ENCODE assay signal across 22 cellular contexts in genomic region chr4:110612631-110613269, GRCh38. TPM values are rescaled to one million over a fixed set of nuclear protein-coding genes. Genes with fewer than 3 reads are reported as not detected.
DNase-seq lines count a peak whose midpoint lies in the region; ATAC-seq, FAIRE-seq and TF ChIP-seq lines count a peak whose summit lies in the region.
"Had no signal": no experiment of that assay in that cellular context is flagged by ENCODE, and none has a peak within 500 bp of the region (broad histone marks: within the 10 kb centered on the region; RNA-seq: fewer than 3 reads in every experiment).

No MANE protein-coding gene starts in this region.

- H3K4me1 Mint-ChIP-seq in astrocyte (ENCODE audit: low read depth, unreplicated experiment), result peaks cover 12% of the 10 kb centered on the region
- peaks cover 27% of the 10 kb centered on the region for H3K4me1 Mint-ChIP-seq in stimulated activated naive CD8-positive, alpha-beta T cell treated with anti-CD3 and anti-CD28 coated beads, Interleukin-15, amount 100 ng/mL, for 72 hours
- peaks cover 4% of the 10 kb centered on the region for H3K4me1 Mint-ChIP-seq in glutamatergic neuron (ENCODE audit: low read depth, unreplicated experiment)

- peaks cover 4% of the 10 kb centered on the region for H3K4me1 ChIP-seq in astrocyte (ENCODE audit: insufficient read depth, low read length)
- no peaks in the 10 kb centered on the region for H3K4me1 ChIP-seq in osteoblast (ENCODE audit: insufficient read depth, low read length)
- H3K4me1 ChIP-seq: SJCRH30 had no signal

- H3K36me3 ChIP-seq in astrocyte (ENCODE audit: insufficient read depth, low read length) (no peaks in the 10 kb centered on the region), osteoblast (ENCODE audit: insufficient read depth, low read length) (no peaks in the 10 kb centered on the region)

- DNase-seq in GM13977 (ENCODE audit: low spot score), result peak; percentile 16
- no peak for DNase-seq in astrocyte (ENCODE audit: low read depth)
- peak; percentile 75 for DNase-seq in iris pigment epithelial cell (ENCODE audit: low read depth)
- peak; percentile 54 for DNase-seq in osteoblast (ENCODE audit: insufficient read length, low spot score, missing footprints)
- no peak for DNase-seq in stimulated activated naive CD8-positive, alpha-beta T cell treated with anti-CD3 and anti-CD28 coated beads, Interleukin-15, amount 100 ng/mL, for 72 hours
- DNase-seq in NCI-H187 (lab: John Stamatoyannopoulos, UW), result no peak
- no peak for DNase-seq in glutamatergic neuron
- DNase-seq in substantia nigra (lab: John Stamatoyannopoulos, UW), result no peak
- DNase-seq: ACHN; CD4-positive, alpha-beta memory T cell; DMS79 treated with DMSO at 0.1 percent for 48 hours; GDM1; NCI-H1417 treated with DMSO at 0.1 percent for 48 hours; NCI-H2029 treated with DMSO at 0.1 percent for 48 hours; NCI-H524 treated with DMSO at 0.1 percent for 48 hours; OCI-M1; SJCRH30 had no signal

- no peak for TF ChIP-seq CTCF in GM13977 (IDR thresholded peaks at IDR 0.05; ENCODE audit: extremely low read depth, insufficient read depth, missing control alignments)
- TF ChIP-seq CTCF in astrocyte (IDR thresholded peaks at IDR 0.05; ENCODE audit: insufficient read depth, low read depth, low read length), result no peak
- no peak for TF ChIP-seq CTCF in osteoblast (IDR thresholded peaks at IDR 0.05; ENCODE audit: extremely low read depth, low read depth, low read length)
- no peak for TF ChIP-seq CTCF in glutamatergic neuron (IDR thresholded peaks at IDR 0.05; ENCODE audit: partially characterized antibody, unreplicated experiment)

- H3K27ac Mint-ChIP-seq in astrocyte (ENCODE audit: unreplicated experiment) (peak overlapping the region; percentile 58), glutamatergic neuron (ENCODE audit: unreplicated experiment) (no peak overlapping the region)
- H3K27ac Mint-ChIP-seq in stimulated activated naive CD8-positive, alpha-beta T cell treated with anti-CD3 and anti-CD28 coated beads, Interleukin-15, amount 100 ng/mL, for 72 hours, result no peak overlapping the region
- H3K27ac Mint-ChIP-seq: B cell had no signal

- H3K4me3 ChIP-seq in astrocyte (ENCODE audit: insufficient read depth, low read depth, low read length) (no peak overlapping the region), osteoblast (ENCODE audit: insufficient read depth, low read length) (no peak overlapping the region)
- H3K4me3 ChIP-seq: SJCRH30 had no signal

- no peak overlapping the region for H3K4me3 Mint-ChIP-seq in astrocyte (ENCODE audit: unreplicated experiment)
- H3K4me3 Mint-ChIP-seq in stimulated activated naive CD8-positive, alpha-beta T cell treated with anti-CD3 and anti-CD28 coated beads, Interleukin-15, amount 100 ng/mL, for 72 hours, result no peak overlapping the region
- no peak overlapping the region for H3K4me3 Mint-ChIP-seq in glutamatergic neuron (ENCODE audit: unreplicated experiment)
- H3K4me3 Mint-ChIP-seq: B cell; CD4-positive, alpha-beta memory T cell had no signal

- H3K27me3 ChIP-seq in astrocyte (ENCODE audit: insufficient read depth, low read length), result peaks cover 95% of the 10 kb centered on the region
- H3K27me3 ChIP-seq in osteoblast (ENCODE audit: insufficient read depth, low read length), result peaks cover 100% of the 10 kb centered on the region
- H3K27me3 ChIP-seq: SJCRH30 had no signal

- H3K9me3 Mint-ChIP-seq in astrocyte (ENCODE audit: unreplicated experiment) (peaks cover 28% of the 10 kb centered on the region), glutamatergic neuron (ENCODE audit: unreplicated experiment) (peaks cover 16% of the 10 kb centered on the region)
- H3K9me3 Mint-ChIP-seq in stimulated activated naive CD8-positive, alpha-beta T cell treated with anti-CD3 and anti-CD28 coated beads, Interleukin-15, amount 100 ng/mL, for 72 hours, result no peaks in the 10 kb centered on the region

- H3K27me3 Mint-ChIP-seq in astrocyte (ENCODE audit: low read depth, unreplicated experiment) (peaks cover 87% of the 10 kb centered on the region), glutamatergic neuron (ENCODE audit: unreplicated experiment) (peaks cover 50% of the 10 kb centered on the region)
- H3K27me3 Mint-ChIP-seq in stimulated activated naive CD8-positive, alpha-beta T cell treated with anti-CD3 and anti-CD28 coated beads, Interleukin-15, amount 100 ng/mL, for 72 hours, result peaks cover 97% of the 10 kb centered on the region

- no peak overlapping the region for H2AFZ ChIP-seq in astrocyte (ENCODE audit: low read depth, low read length)
- no peak overlapping the region for H2AFZ ChIP-seq in osteoblast (ENCODE audit: low read length)

- H4K20me1 ChIP-seq in astrocyte (ENCODE audit: insufficient read depth, low read length) (peaks cover 8% of the 10 kb centered on the region), osteoblast (ENCODE audit: insufficient read depth, low read length) (no peaks in the 10 kb centered on the region)

- ATAC-seq in stimulated activated naive CD8-positive, alpha-beta T cell treated with anti-CD3 and anti-CD28 coated beads, Interleukin-15, amount 100 ng/mL, for 72 hours, result no peak

- H3K4me2 ChIP-seq in astrocyte (ENCODE audit: low read length) (no peak overlapping the region), osteoblast (ENCODE audit: insufficient read depth, low read length) (no peak overlapping the region)

- H3K9ac ChIP-seq in astrocyte (ENCODE audit: low read length), result no peak overlapping the region

- peaks cover 1% of the 10 kb centered on the region for H3K36me3 Mint-ChIP-seq in astrocyte (ENCODE audit: low read depth, unreplicated experiment)
- H3K36me3 Mint-ChIP-seq in glutamatergic neuron (ENCODE audit: unreplicated experiment), result no peaks in the 10 kb centered on the region
- H3K36me3 Mint-ChIP-seq: IgD-negative memory B cell had no signal

- in situ Hi-C loops in GM13977 (cut with MboI; ENCODE audit: low pct_unique_long_range_greater_than_20kb, low sequenced_read_pairs, unreplicated experiment), result no loop called here

- H3K9me3 ChIP-seq in astrocyte (ENCODE audit: insufficient read depth, low read depth, low read length) (peaks cover 2% of the 10 kb centered on the region), osteoblast (ENCODE audit: low read depth, low read length) (no peaks in the 10 kb centered on the region)
- H3K9me3 ChIP-seq: SJCRH30 had no signal

- H3K79me2 ChIP-seq in astrocyte (ENCODE audit: insufficient read depth, low read length) (no peaks in the 10 kb centered on the region), osteoblast (ENCODE audit: insufficient read depth, low read length) (no peaks in the 10 kb centered on the region)

- no peak overlapping the region for H3K27ac ChIP-seq in astrocyte (ENCODE audit: low read depth, low read length)
- no peak overlapping the region for H3K27ac ChIP-seq in osteoblast (ENCODE audit: low read depth, low read length)
- no peak overlapping the region for H3K27ac ChIP-seq in substantia nigra (ENCODE audit: low read depth, low read length, poor library complexity, severe bottlenecking)
- H3K27ac ChIP-seq: RWPE1, SJCRH30 had no signal

- no peak for FAIRE-seq in astrocyte (lab: Jason Lieb, UNC)
- FAIRE-seq: D721Med, H54 had no signal

RNA-seq across cellular contexts. Expression of gene PITX2, which starts 10.1 kb away (rescaled TPM):
- total RNA-seq in astrocyte (3.8 and 4.2 TPM in 2 replicates), osteoblast (0.36 and 0.59 TPM in 2 replicates), glutamatergic neuron (ENCODE audit: unreplicated experiment) (1.3 TPM)
- total RNA-seq: B cell; CD4-positive, alpha-beta memory T cell had no signal

Comparison
In these comparisons a context has a peak if more than half of its experiments do, and no peak if none do; other contexts are left out.
1. DNase-seq: peak in GM13977 (single experiment), iris pigment epithelial cell (single experiment) and osteoblast (single experiment); none in astrocyte (single experiment), stimulated activated naive CD8-positive, alpha-beta T cell treated with anti-CD3 and anti-CD28 coated beads, Interleukin-15, amount 100 ng/mL, for 72 hours (0 of 2), NCI-H187 (0 of 2), glutamatergic neuron (single experiment) and substantia nigra (0 of 49).